ENCODE assay signal across 8 cellular contexts in genomic region chr10:122830965-122831353, GRCh38.
"Had no signal": no experiment of that assay in that cellular context is flagged by ENCODE, and none has a peak within 500 bp of the region (broad histone marks: within the 10 kb centered on the region; RNA-seq: fewer than 3 reads in every experiment).

No MANE protein-coding gene starts in this region.

- H3K4me3 ChIP-seq: GM23248, HAP-1 had no signal

- H3K9ac ChIP-seq: GM23248 had no signal

- FAIRE-seq: HepG2 had no signal

- DNase-seq: GM23248, GOT3, H7, HFFc6 had no signal

- H3K9me3 ChIP-seq: HAP-1 had no signal

- ATAC-seq: HCT116, HepG2 had no signal

- H3K36me3 ChIP-seq: HAP-1 had no signal

- H3K27ac ChIP-seq: GM23248, HL-60 had no signal

- H2AFZ ChIP-seq: GM23248 had no signal

- H3K4me1 ChIP-seq: HAP-1 had no signal
